ENCODE assay signal across 17 cellular contexts in genomic region chr16:87057291-87057881, GRCh38.
A peak's percentile ranks its signal among the peaks of the same experiment; 100 is the strongest.
DNase-seq lines count a peak whose midpoint lies in the region; ATAC-seq and TF ChIP-seq lines count a peak whose summit lies in the region.
"Had no signal": no experiment of that assay in that cellular context is flagged by ENCODE, and none has a peak within 500 bp of the region (broad histone marks: within the 10 kb centered on the region; RNA-seq: fewer than 3 reads in every experiment).

No MANE protein-coding gene starts in this region.

- no peak overlapping the region for H3K4me2 ChIP-seq in smooth muscle cell

- H3K4me3 ChIP-seq in heart right ventricle (no peak overlapping the region), right atrium auricular region (no peak overlapping the region), fibroblast of mammary gland (ENCODE audit: control insufficient read depth, low read depth, low read length) (no peak overlapping the region), smooth muscle cell (no peak overlapping the region)
- H3K4me3 ChIP-seq: vagina had no signal

- no peak overlapping the region for H3K27ac ChIP-seq in heart right ventricle
- no peak overlapping the region for H3K27ac ChIP-seq in right atrium auricular region
- no peak overlapping the region for H3K27ac ChIP-seq in smooth muscle cell (ENCODE audit: low read depth)
- H3K27ac ChIP-seq: vagina had no signal

- no peaks in the 10 kb centered on the region for H4K20me1 ChIP-seq in smooth muscle cell (ENCODE audit: low read depth)

- H3K9ac ChIP-seq in smooth muscle cell (ENCODE audit: low read depth): no peak overlapping the region

- ATAC-seq in heart right ventricle: no peak
- ATAC-seq: activated T-cell treated with anti-CD3 and anti-CD28 coated beads, Interleukin-2, amount 50 U/mL, for 4 hours; left colon; stimulated activated naive B cell treated with anti-CD40 and anti-IgM and Interleukin-4, amounts not matched to agents 10 μg/mL and 1 μg/mL and 100 μg/mL, for 72 hours had no signal

- no peak overlapping the region for H2AFZ ChIP-seq in smooth muscle cell (ENCODE audit: low read depth)

- POLR2A ChIA-PET in GM10248 (lab: Yijun Ruan, JAX): no interaction called here

- H3K79me2 ChIP-seq in smooth muscle cell (ENCODE audit: low read depth): no peaks in the 10 kb centered on the region

- H3K9me3 ChIP-seq in heart right ventricle (peaks cover 0 to 12% (median 0%) of the 10 kb centered on the region in 11 donors), right atrium auricular region (no peaks in the 10 kb centered on the region), smooth muscle cell (replicated peaks; ENCODE audit: low read depth) (no peaks in the 10 kb centered on the region)
- H3K9me3 ChIP-seq: vagina had no signal

- 86 to 87% methylated on average over 24 of the region's 24 CpGs for WGBS in heart right ventricle, 2 donors
- WGBS in smooth muscle cell (ENCODE audit: low lambda C conversion rate): 93% methylated on average over 24 of the region's 24 CpGs

- intact Hi-C loops in heart right ventricle (cut with DNase I): loop anchor here in 5 of 10 donors (5.0 to 10.0 kb wide), 5 partner anchors 123 to 330 kb away; no protein-coding TSS in a partner anchor

- no peak for DNase-seq in heart right ventricle
- no peak for DNase-seq in right atrium auricular region (ENCODE audit: low spot score)
- peak; percentile 33 for DNase-seq in RPMI7951 (ENCODE audit: low read depth)
- peak; percentile 33 for DNase-seq in fibroblast of mammary gland (ENCODE audit: low read depth)
- DNase-seq in smooth muscle cell (lab: John Stamatoyannopoulos, UW; ENCODE audit: unreplicated experiment): no peak
- DNase-seq in stimulated activated CD4-positive, alpha-beta T cell treated with anti-CD3 and anti-CD28 coated beads, Interleukin-4, amount 100 ng/mL, for 24 hours: no peak
- no peak for DNase-seq in COLO829 (ENCODE audit: low spot score)
- DNase-seq in GM10248 (ENCODE audit: extremely low spot score): no peak
- DNase-seq: activated T-cell treated with anti-CD3 and anti-CD28 coated beads, Interleukin-2, amount 50 U/mL, for 4 hours; AML-193; anterior cingulate cortex; left colon; NCI-H226; OCI-M1; stimulated activated naive B cell treated with anti-CD40 and anti-IgM and Interleukin-4, amounts not matched to agents 10 μg/mL and 1 μg/mL and 100 μg/mL, for 72 hours; T-helper 1 cell had no signal

- H3K4me1 ChIP-seq in heart right ventricle (peaks cover 0 to 10% (median 2%) of the 10 kb centered on the region in 9 donors), right atrium auricular region (peaks cover 0 to under 1% of the 10 kb centered on the region in 2 donors), smooth muscle cell (ENCODE audit: low read depth) (no peaks in the 10 kb centered on the region)
- H3K4me1 ChIP-seq: vagina had no signal

- no peaks in the 10 kb centered on the region for H3F3A ChIP-seq in smooth muscle cell (ENCODE audit: low read depth)

- H3K27me3 ChIP-seq in heart right ventricle: peaks cover 0 to 22% (median 16%) of the 10 kb centered on the region in 7 donors
- no peaks in the 10 kb centered on the region for H3K27me3 ChIP-seq in right atrium auricular region
- H3K27me3 ChIP-seq in smooth muscle cell (ENCODE audit: low read depth): no peaks in the 10 kb centered on the region
- H3K27me3 ChIP-seq: vagina had no signal

- TF ChIP-seq CTCF in heart right ventricle (IDR thresholded peaks at IDR 0.05) (peak in 7 of 9 donors; percentile 7 to 36 (median 27)), right atrium auricular region (IDR thresholded peaks at IDR 0.05) (peak in 1 of 2 donors; percentile 35), fibroblast of mammary gland (conservative IDR thresholded peaks at IDR 0.05; ENCODE audit: control insufficient read depth, insufficient read depth, low read depth, low read length) (peak; percentile 35), smooth muscle cell (IDR thresholded peaks at IDR 0.05; ENCODE audit: borderline replicate concordance, insufficient read depth, poor library complexity, severe bottlenecking) (peak; percentile 11), GM10248 (IDR thresholded peaks at IDR 0.05; ENCODE audit: control extremely low read depth, extremely low read depth, low read depth, missing control alignments) (no peak)

- CTCF ChIA-PET in GM10248 (lab: Yijun Ruan, JAX): no interaction called here

- no peaks in the 10 kb centered on the region for H3K36me3 ChIP-seq in heart right ventricle
- no peaks in the 10 kb centered on the region for H3K36me3 ChIP-seq in right atrium auricular region
- H3K36me3 ChIP-seq in smooth muscle cell (ENCODE audit: low read depth): no peaks in the 10 kb centered on the region
- H3K36me3 ChIP-seq: vagina had no signal

Comparison
In these comparisons a context has a peak if more than half of its experiments do, and no peak if none do; other contexts are left out.
1. DNase-seq: peak in RPMI7951 (single experiment) and fibroblast of mammary gland (single experiment); none in heart right ventricle (0 of 2), right atrium auricular region (single experiment), smooth muscle cell (single experiment), stimulated activated CD4-positive, alpha-beta T cell treated with anti-CD3 and anti-CD28 coated beads, Interleukin-4, amount 100 ng/mL, for 24 hours (single experiment), COLO829 (single experiment) and GM10248 (single experiment).